In the genomic region with DNA sequence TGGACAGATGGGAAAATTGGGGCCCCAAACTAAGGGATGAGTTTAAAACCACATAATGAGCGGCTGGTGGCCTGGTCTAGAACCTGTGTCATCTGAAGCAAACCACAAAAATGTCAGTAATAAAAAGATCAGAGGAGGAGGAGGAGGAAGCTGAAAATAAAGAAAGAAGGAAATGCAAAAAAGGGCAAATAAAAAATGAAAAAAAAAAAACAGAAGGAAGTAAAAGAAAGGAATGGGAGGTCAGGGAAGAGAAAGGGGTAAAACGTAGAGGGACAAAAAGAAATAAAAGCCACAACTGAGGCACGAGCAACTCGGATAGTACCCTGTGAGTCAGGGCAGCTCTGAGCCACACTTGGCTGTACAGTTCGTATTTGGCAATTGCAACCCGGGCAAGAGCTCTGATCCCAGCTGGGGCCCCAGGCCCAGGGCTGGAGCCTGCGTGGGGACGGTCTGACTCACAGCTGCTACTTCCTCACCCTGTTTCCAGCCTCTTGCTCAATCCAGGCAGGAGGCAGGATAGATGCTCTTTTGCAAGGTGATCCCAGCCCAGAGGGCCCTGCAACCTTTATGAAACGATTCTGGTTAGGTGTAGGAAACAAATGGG, we compare ENCODE assay signal across 9 cellular contexts.
A peak's percentile ranks its signal among the peaks of the same experiment; 100 is the strongest.
DNase-seq lines count a peak whose midpoint lies in the region; ATAC-seq and TF ChIP-seq lines count a peak whose summit lies in the region.
"Had no signal": no experiment of that assay in that cellular context is flagged by ENCODE, and none has a peak within 500 bp of the region (broad histone marks: within the 10 kb centered on the region; RNA-seq: fewer than 3 reads in every experiment).

No MANE protein-coding gene starts in this region.

- peak overlapping the region; percentile 48 for H3K4me2 ChIP-seq in fibroblast of lung (ENCODE audit: extremely low read depth, insufficient read depth, low read length)

- H4K20me1 ChIP-seq in fibroblast of lung (ENCODE audit: control insufficient read depth, extremely low read depth, insufficient read depth, low read length): no peaks in the 10 kb centered on the region

- H3K79me2 ChIP-seq in fibroblast of lung (ENCODE audit: control insufficient read depth, insufficient read depth, low read length): no peaks in the 10 kb centered on the region

- no peak overlapping the region for H2AFZ ChIP-seq in fibroblast of lung (ENCODE audit: low read length)

- H3K4me1 ChIP-seq in fibroblast of lung (ENCODE audit: control insufficient read depth, extremely low read depth, insufficient read depth, low read length): peaks cover 49% of the 10 kb centered on the region
- peaks cover 5% of the 10 kb centered on the region for H3K4me1 ChIP-seq in ovary (ENCODE audit: insufficient read depth)

- no peak overlapping the region for H3K9ac ChIP-seq in fibroblast of lung (ENCODE audit: insufficient read depth, low read length)

- H3K27me3 ChIP-seq in fibroblast of lung (ENCODE audit: control insufficient read depth, insufficient read depth, low read length) (no peaks in the 10 kb centered on the region), ovary (no peaks in the 10 kb centered on the region)

- DNase-seq in Daoy (ENCODE audit: low read depth): peak; percentile 98
- peak; percentile 94 to 97 for DNase-seq in fibroblast of lung (ENCODE audit: low read depth in 2 of 2)
- peak; percentile 64 to 84 (median 81) for DNase-seq in ovary
- no peak for DNase-seq in GM19238 (ENCODE audit: insufficient read length, low spot score)
- DNase-seq: activated B cell treated with CpG ODN at 0.5 μM for 24 hours had no signal

- no peak for TF ChIP-seq EP300 in ovary (IDR thresholded peaks at IDR 0.05)

- H3K4me3 ChIP-seq in fibroblast of lung (replicated peaks in 1 of 4; ENCODE audit: control extremely low read depth in 1 of 4, insufficient read depth in 1 of 4, low read depth in 3 of 4, low read length in 4 of 4) (no peak overlapping the region), ovary (no peak overlapping the region)

- H3K36me3 ChIP-seq in fibroblast of lung (ENCODE audit: control insufficient read depth, insufficient read depth, low read length) (no peaks in the 10 kb centered on the region), ovary (no peaks in the 10 kb centered on the region)

- 35 to 53% (median 36%) methylated on average over 9 of the region's 9 CpGs for WGBS in ovary, 3 donors

- peak overlapping the region; percentile 54 for H3K27ac ChIP-seq in fibroblast of lung (ENCODE audit: insufficient read depth, low read length)
- no peak overlapping the region for H3K27ac ChIP-seq in ovary

- H3K9me3 ChIP-seq in fibroblast of lung (ENCODE audit: control insufficient read depth, insufficient read depth, low read depth, low read length) (no peaks in the 10 kb centered on the region), ovary (no peaks in the 10 kb centered on the region)

- TF ChIP-seq CTCF in fibroblast of lung (conservative IDR thresholded peaks at IDR 0.05 in 1 of 2, IDR thresholded peaks at IDR 0.05 in 1 of 2; ENCODE audit: low read depth in 1 of 2, low read length in 2 of 2): no peak
- TF ChIP-seq CTCF in ovary (IDR thresholded peaks at IDR 0.05): no peak

- intact Hi-C loops in ovary (cut with DNase I): no loop called here

- no peak for TF ChIP-seq POLR2A in ovary (IDR thresholded peaks at IDR 0.05)
- TF ChIP-seq POLR2A in GM18505 (IDR thresholded peaks at IDR 0.05; ENCODE audit: borderline replicate concordance, extremely low read depth, insufficient read depth, insufficient read length): no peak

- ATAC-seq in GM21528 (IDR thresholded peaks at IDR 0.05; ENCODE audit: low FRiP score, unreplicated experiment) (no peak), GM18511 (IDR thresholded peaks at IDR 0.05; ENCODE audit: unreplicated experiment) (no peak), GM18505 (IDR thresholded peaks at IDR 0.05; ENCODE audit: unreplicated experiment) (no peak)

TF ChIP-seq in PFSK-1, 5 proteins besides CTCF, POLR2A, EP300 and RAD21:
- peak; percentile 79 for TF ChIP-seq FOXP2 (optimal IDR thresholded peaks at IDR 0.05; ENCODE audit: borderline replicate concordance, extremely low read depth, extremely low read length, insufficient read depth)
- TF ChIP-seq, protein P1, sequence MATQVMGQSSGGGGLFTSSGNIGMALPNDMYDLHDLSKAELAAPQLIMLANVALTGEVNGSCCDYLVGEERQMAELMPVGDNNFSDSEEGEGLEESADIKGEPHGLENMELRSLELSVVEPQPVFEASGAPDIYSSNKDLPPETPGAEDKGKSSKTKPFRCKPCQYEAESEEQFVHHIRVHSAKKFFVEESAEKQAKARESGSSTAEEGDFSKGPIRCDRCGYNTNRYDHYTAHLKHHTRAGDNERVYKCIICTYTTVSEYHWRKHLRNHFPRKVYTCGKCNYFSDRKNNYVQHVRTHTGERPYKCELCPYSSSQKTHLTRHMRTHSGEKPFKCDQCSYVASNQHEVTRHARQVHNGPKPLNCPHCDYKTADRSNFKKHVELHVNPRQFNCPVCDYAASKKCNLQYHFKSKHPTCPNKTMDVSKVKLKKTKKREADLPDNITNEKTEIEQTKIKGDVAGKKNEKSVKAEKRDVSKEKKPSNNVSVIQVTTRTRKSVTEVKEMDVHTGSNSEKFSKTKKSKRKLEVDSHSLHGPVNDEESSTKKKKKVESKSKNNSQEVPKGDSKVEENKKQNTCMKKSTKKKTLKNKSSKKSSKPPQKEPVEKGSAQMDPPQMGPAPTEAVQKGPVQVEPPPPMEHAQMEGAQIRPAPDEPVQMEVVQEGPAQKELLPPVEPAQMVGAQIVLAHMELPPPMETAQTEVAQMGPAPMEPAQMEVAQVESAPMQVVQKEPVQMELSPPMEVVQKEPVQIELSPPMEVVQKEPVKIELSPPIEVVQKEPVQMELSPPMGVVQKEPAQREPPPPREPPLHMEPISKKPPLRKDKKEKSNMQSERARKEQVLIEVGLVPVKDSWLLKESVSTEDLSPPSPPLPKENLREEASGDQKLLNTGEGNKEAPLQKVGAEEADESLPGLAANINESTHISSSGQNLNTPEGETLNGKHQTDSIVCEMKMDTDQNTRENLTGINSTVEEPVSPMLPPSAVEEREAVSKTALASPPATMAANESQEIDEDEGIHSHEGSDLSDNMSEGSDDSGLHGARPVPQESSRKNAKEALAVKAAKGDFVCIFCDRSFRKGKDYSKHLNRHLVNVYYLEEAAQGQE (IDR thresholded peaks at IDR 0.05; ENCODE audit: insufficient read depth in 1 of 2, low read depth in 2 of 2, low read length in 2 of 2): no peak
